Comparison of ENCODE assay signal across 8 cellular contexts in genomic region chr2:29113891-29114321, GRCh38. TPM values are rescaled to one million over a fixed set of nuclear protein-coding genes. Genes with fewer than 3 reads are reported as not detected.
DNase-seq lines count a peak whose midpoint lies in the region; ATAC-seq, FAIRE-seq and TF ChIP-seq lines count a peak whose summit lies in the region.

No MANE protein-coding gene starts in this region.

- no peaks in the 10 kb centered on the region for H3K79me1 ChIP-seq in mesenchymal stem cell (replicated peaks; ENCODE audit: low read length, poor library complexity, severe bottlenecking)

- peaks cover 59% of the 10 kb centered on the region for H3K4me1 Mint-ChIP-seq in activated T-cell treated with anti-CD3 and anti-CD28 coated beads, Interleukin-2, amount 50 U/mL, for 72 hours (ENCODE audit: low read depth)
- H3K4me1 Mint-ChIP-seq in brain, result peaks cover 61% of the 10 kb centered on the region

- H2BK15ac ChIP-seq in mesenchymal stem cell (ENCODE audit: low read depth, poor library complexity, severe bottlenecking), result no peak overlapping the region

- H3K27ac Mint-ChIP-seq in activated T-cell treated with anti-CD3 and anti-CD28 coated beads, Interleukin-2, amount 50 U/mL, for 72 hours, result peak overlapping the region; percentile 7
- peak overlapping the region in 4 of 5 experiments; percentile 91 to 98 (median 94) for H3K27ac Mint-ChIP-seq in brain

- no peak for ATAC-seq in activated T-cell treated with anti-CD3 and anti-CD28 coated beads, Interleukin-2, amount 50 U/mL, for 72 hours (replicated peaks in 1 of 2)
- ATAC-seq in GM18519 (IDR thresholded peaks at IDR 0.05; ENCODE audit: low FRiP score, unreplicated experiment) (no peak), HG02938 (IDR thresholded peaks at IDR 0.05; ENCODE audit: unreplicated experiment) (no peak)

- H3K36me3 ChIP-seq in mesenchymal stem cell (ENCODE audit: control insufficient read depth in 1 of 2, insufficient read depth in 2 of 2, low read depth in 1 of 2, low read length in 2 of 2) (no peaks in the 10 kb centered on the region), small intestine (ENCODE audit: control insufficient read depth in 2 of 2, insufficient read depth in 2 of 2, low read length in 2 of 2) (no peaks in the 10 kb centered on the region)

- no peaks in the 10 kb centered on the region for H3K27me3 Mint-ChIP-seq in activated T-cell treated with anti-CD3 and anti-CD28 coated beads, Interleukin-2, amount 50 U/mL, for 72 hours (ENCODE audit: low read depth)
- peaks cover 11% of the 10 kb centered on the region for H3K27me3 Mint-ChIP-seq in brain

- no peak overlapping the region for H2AFZ ChIP-seq in mesenchymal stem cell (ENCODE audit: low read depth, low read length)

- H4K91ac ChIP-seq in mesenchymal stem cell (ENCODE audit: low read length), result no peak overlapping the region

- DNase-seq in activated T-cell treated with anti-CD3 and anti-CD28 coated beads, Interleukin-2, amount 50 U/mL, for 72 hours, result no peak
- no peak for DNase-seq in activated T-cell treated with anti-CD3 and anti-CD28 coated beads, Interleukin-2, amount 50 U/mL, for 1 hour
- DNase-seq in NCI-H69 (lab: John Stamatoyannopoulos, UW) (peak; percentile 51), mesenchymal stem cell (peak; percentile 89), small intestine (no peak)

- H3K9me3 ChIP-seq in mesenchymal stem cell (ENCODE audit: control insufficient read depth, low read length) (no peaks in the 10 kb centered on the region), small intestine (ENCODE audit: control insufficient read depth, low read depth) (no peaks in the 10 kb centered on the region)

- H3K4me3 ChIP-seq in mesenchymal stem cell (ENCODE audit: insufficient read depth in 1 of 2, low read depth in 1 of 2, low read length in 2 of 2), result no peak overlapping the region
- H3K4me3 ChIP-seq in small intestine (ENCODE audit: low read depth in 1 of 2, low read length in 2 of 2), result no peak overlapping the region

- H3K4ac ChIP-seq in mesenchymal stem cell (ENCODE audit: low read depth in 1 of 2, low read length in 2 of 2), result no peak overlapping the region

- H3K9me3 Mint-ChIP-seq in activated T-cell treated with anti-CD3 and anti-CD28 coated beads, Interleukin-2, amount 50 U/mL, for 72 hours, result no peaks in the 10 kb centered on the region
- H3K9me3 Mint-ChIP-seq in brain, result no peaks in the 10 kb centered on the region

- H3K27me3 ChIP-seq in mesenchymal stem cell (ENCODE audit: control insufficient read depth in 1 of 2, insufficient read depth in 1 of 2, low read length in 2 of 2), result no peaks in the 10 kb centered on the region
- H3K27me3 ChIP-seq in small intestine (ENCODE audit: control insufficient read depth in 2 of 2, insufficient read depth in 2 of 2, low read length in 2 of 2), result peaks cover 0 to 2% of the 10 kb centered on the region in 2 donors

- H2AK5ac ChIP-seq in mesenchymal stem cell (ENCODE audit: low read length, severe bottlenecking), result no peak overlapping the region

- H2BK5ac ChIP-seq in mesenchymal stem cell (ENCODE audit: low read depth, low read length, poor library complexity, severe bottlenecking), result no peak overlapping the region

- H3K4me1 ChIP-seq in mesenchymal stem cell (ENCODE audit: control insufficient read depth, insufficient read depth, low read depth, low read length) (peaks cover 14% of the 10 kb centered on the region), small intestine (ENCODE audit: control insufficient read depth in 2 of 2, insufficient read depth in 1 of 2, low read depth in 1 of 2, low read length in 1 of 2) (no peaks in the 10 kb centered on the region)

- H4K8ac ChIP-seq in mesenchymal stem cell (ENCODE audit: low read length), result no peak overlapping the region

- H3K27ac ChIP-seq in mesenchymal stem cell (ENCODE audit: low read length, poor library complexity, severe bottlenecking) (no peak overlapping the region), small intestine (ENCODE audit: low read depth in 1 of 2, low read length in 1 of 2) (peak overlapping the region in 1 of 2 donors; percentile 95)

- H3K4me2 ChIP-seq in mesenchymal stem cell (ENCODE audit: low read length, poor library complexity, severe bottlenecking), result no peak overlapping the region

- H3K18ac ChIP-seq in mesenchymal stem cell (ENCODE audit: low read depth in 1 of 2, low read length in 2 of 2), result no peak overlapping the region

- peaks cover 5 to 8% of the 10 kb centered on the region in 2 donors for H3K36me3 Mint-ChIP-seq in activated T-cell treated with anti-CD3 and anti-CD28 coated beads, Interleukin-2, amount 50 U/mL, for 72 hours (ENCODE audit: insufficient read depth in 2 of 2)
- no peaks in the 10 kb centered on the region for H3K36me3 Mint-ChIP-seq in brain

- TF ChIP-seq CTCF in brain (conservative IDR thresholded peaks at IDR 0.05), result no peak

- H3K4me3 Mint-ChIP-seq in activated T-cell treated with anti-CD3 and anti-CD28 coated beads, Interleukin-2, amount 50 U/mL, for 72 hours, result peak overlapping the region; percentile 87 to 91
- peak overlapping the region; percentile 85 to 98 (median 89) for H3K4me3 Mint-ChIP-seq in brain

- H2BK120ac ChIP-seq in mesenchymal stem cell (ENCODE audit: low read depth, low read length), result no peak overlapping the region

- no peak for FAIRE-seq in small intestine (lab: Jason Lieb, UNC)

- H3K9ac ChIP-seq in mesenchymal stem cell (ENCODE audit: low read length), result peak overlapping the region; percentile 86

- peak overlapping the region in 1 of 2 experiments; percentile 97 for H2BK12ac ChIP-seq in mesenchymal stem cell (ENCODE audit: low read length in 2 of 2)

- H3K14ac ChIP-seq in mesenchymal stem cell (ENCODE audit: low read length in 2 of 2), result no peak overlapping the region

- no peak overlapping the region for H3K23ac ChIP-seq in mesenchymal stem cell (ENCODE audit: low read length in 2 of 2)

- WGBS in mesenchymal stem cell, result 4% methylated on average over 2 of the region's 4 CpGs
- WGBS in small intestine, 3 donors, result 45 to 50% (median 47%) methylated on average over 4 of the region's 4 CpGs

RNA-seq across cellular contexts. Expression of gene CLIP4, which starts 1.3 kb away (rescaled TPM):
- total RNA-seq in activated T-cell treated with anti-CD3 and anti-CD28 coated beads, Interleukin-2, amount 50 U/mL, for 72 hours, result 10 to 100 TPM; 25.2 to 28.4 TPM
- 5.4 TPM for polyA plus RNA-seq in brain (ENCODE audit: insufficient read depth, low read depth, low replicate concordance)
- 15.4 TPM for polyA plus RNA-seq in mesenchymal stem cell (2013, experiment 1 of 2)
- 16.1 TPM for polyA plus RNA-seq in mesenchymal stem cell (2013, experiment 2 of 2)
- 1 to 10 TPM in 2 of 3 donors, under 1 TPM in 1; 0.67 to 5.8 (median 1.6) TPM for polyA plus RNA-seq in small intestine

RNA-seq across cellular contexts. Expression of gene PCARE, which starts 39.6 kb away (rescaled TPM):
- not detected for total RNA-seq in activated T-cell treated with anti-CD3 and anti-CD28 coated beads, Interleukin-2, amount 50 U/mL, for 72 hours
- not detected for polyA plus RNA-seq in brain (ENCODE audit: insufficient read depth, low read depth, low replicate concordance)
- not detected for polyA plus RNA-seq in mesenchymal stem cell (2013, experiment 1 of 2)
- not detected for polyA plus RNA-seq in mesenchymal stem cell (2013, experiment 2 of 2)
- polyA plus RNA-seq in small intestine, result not detected

Comparison
In these comparisons a context has a peak if more than half of its experiments do, and no peak if none do; other contexts are left out.
1. DNase-seq: peak in NCI-H69 (single experiment) and mesenchymal stem cell (single experiment); none in activated T-cell treated with anti-CD3 and anti-CD28 coated beads, Interleukin-2, amount 50 U/mL, for 72 hours (0 of 2), activated T-cell treated with anti-CD3 and anti-CD28 coated beads, Interleukin-2, amount 50 U/mL, for 1 hour (single experiment) and small intestine (single experiment).